Comparison of ENCODE assay signal across 10 cellular contexts in the genomic region with DNA sequence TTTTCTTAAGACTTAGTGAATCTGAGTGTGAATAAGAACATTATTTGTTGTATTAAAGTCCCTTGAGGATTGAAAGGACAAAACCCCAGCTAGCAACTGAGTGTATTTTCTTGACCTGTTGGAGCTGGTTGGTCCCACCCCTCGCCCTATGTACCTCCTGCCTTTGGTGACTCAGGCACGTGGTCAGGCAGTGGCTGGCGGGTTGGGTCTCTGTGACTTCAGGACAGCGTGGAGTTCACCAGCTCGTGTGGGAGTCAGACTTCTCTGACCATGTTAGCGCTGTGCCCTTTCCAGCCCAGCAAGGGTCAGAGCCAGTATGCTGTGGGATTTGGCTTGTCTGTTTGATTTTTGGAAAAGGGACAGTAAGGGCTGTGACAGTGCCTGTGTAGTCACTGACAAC.
DNase-seq lines count a peak whose midpoint lies in the region; ATAC-seq and TF ChIP-seq lines count a peak whose summit lies in the region.
"Had no signal": no experiment of that assay in that cellular context is flagged by ENCODE, and none has a peak within 500 bp of the region (broad histone marks: within the 10 kb centered on the region; RNA-seq: fewer than 3 reads in every experiment).

No MANE protein-coding gene starts in this region.

- no TSS peak for BruUV-seq in MCF 10A (replicated peaks; lab: Mats Ljungman, UMichigan)

- POLR2A ChIA-PET in MCF 10A (lab: Yijun Ruan, JAX) = interaction anchor here (0.9 kb wide), 1 partner anchor 71 kb away, joined by 5 read pairs; no protein-coding TSS in a partner anchor

- H3K9me3 Mint-ChIP-seq in MCF 10A (ENCODE audit: unreplicated experiment) = no peaks in the 10 kb centered on the region
- H3K9me3 Mint-ChIP-seq: activated CD4-positive, alpha-beta T cell treated with anti-CD3 and anti-CD28 coated beads, Interleukin-2, amount 10 ng/mL, durations not matched to agents 24 days and 14 days had no signal

- CTCF ChIA-PET in MCF 10A (lab: Yijun Ruan, JAX) = interaction anchor here (0.7 to 1.2 kb wide), 3 partner anchors 16 to 336 kb away, joined by 3 to 4 read pairs (median 3); no protein-coding TSS in a partner anchor

- no peak overlapping the region for H3K4me3 ChIP-seq in breast epithelium
- H3K4me3 ChIP-seq in choroid plexus epithelial cell (ENCODE audit: low read depth, low read length) = no peak overlapping the region
- no peak overlapping the region for H3K4me3 ChIP-seq in mucosa of descending colon

- ATAC-seq in mucosa of descending colon = peak; percentile 57
- ATAC-seq in HG03354 (IDR thresholded peaks at IDR 0.05; ENCODE audit: poor library complexity, severe bottlenecking, unreplicated experiment) = no peak
- ATAC-seq in GM19023 (IDR thresholded peaks at IDR 0.05; ENCODE audit: unreplicated experiment) = no peak

- DNase-seq in breast epithelium (ENCODE audit: low spot score in 2 of 2) = no peak
- DNase-seq in MCF 10A (ENCODE audit: unreplicated experiment) = no peak
- peak; percentile 40 for DNase-seq in choroid plexus epithelial cell (ENCODE audit: low read depth)
- DNase-seq in mucosa of descending colon = peak in 1 of 3 donors; percentile 44
- DNase-seq in NCI-H748 treated with DMSO at 0.1 percent for 48 hours (lab: John Stamatoyannopoulos, UW) = no peak
- DNase-seq in superior temporal gyrus (ENCODE audit: extremely low spot score) = no peak
- DNase-seq: activated CD4-positive, alpha-beta T cell treated with anti-CD3 and anti-CD28 coated beads, Interleukin-2, amount 10 ng/mL, durations not matched to agents 24 days and 14 days; AML-193 had no signal

- H3K36me3 ChIP-seq in breast epithelium (no peaks in the 10 kb centered on the region), mucosa of descending colon (ENCODE audit: low read depth) (peaks cover 3% of the 10 kb centered on the region)

- intact Hi-C loops in breast epithelium (cut with DNase I; ENCODE audit: low total_unique reads) = no loop called here
- intact Hi-C loops in MCF 10A (cut with micrococcal nuclease) = no loop called here
- intact Hi-C loops in mucosa of descending colon (cut with DNase I, micrococcal nuclease) = no loop called here

- H3K27me3 Mint-ChIP-seq in MCF 10A (ENCODE audit: insufficient read depth, unreplicated experiment) = no peaks in the 10 kb centered on the region
- H3K27me3 Mint-ChIP-seq: activated CD4-positive, alpha-beta T cell treated with anti-CD3 and anti-CD28 coated beads, Interleukin-2, amount 10 ng/mL, durations not matched to agents 24 days and 14 days had no signal

- no peaks in the 10 kb centered on the region for H3K27me3 ChIP-seq in breast epithelium

- peaks cover 64% of the 10 kb centered on the region for H3K36me3 Mint-ChIP-seq in MCF 10A (ENCODE audit: insufficient read depth, unreplicated experiment)

- H3K27ac Mint-ChIP-seq in MCF 10A (ENCODE audit: low read depth, unreplicated experiment) = no peak overlapping the region
- H3K27ac Mint-ChIP-seq: activated CD4-positive, alpha-beta T cell treated with anti-CD3 and anti-CD28 coated beads, Interleukin-2, amount 10 ng/mL, durations not matched to agents 24 days and 14 days had no signal

- H3K9me3 ChIP-seq in breast epithelium = no peaks in the 10 kb centered on the region
- no peaks in the 10 kb centered on the region for H3K9me3 ChIP-seq in mucosa of descending colon

- peak overlapping the region; percentile 48 to 62 for H3K27ac ChIP-seq in breast epithelium

- TF ChIP-seq CTCF in breast epithelium (IDR thresholded peaks at IDR 0.05) = no peak
- TF ChIP-seq CTCF in MCF 10A (IDR thresholded peaks at IDR 0.05; ENCODE audit: unreplicated experiment) = no peak
- no peak for TF ChIP-seq CTCF in choroid plexus epithelial cell (conservative IDR thresholded peaks at IDR 0.05; ENCODE audit: low read depth, low read length)
- no peak for TF ChIP-seq CTCF in mucosa of descending colon (IDR thresholded peaks at IDR 0.05)

- no peaks in the 10 kb centered on the region for H3K4me1 Mint-ChIP-seq in MCF 10A (ENCODE audit: insufficient read depth, unreplicated experiment)

- H3K4me3 Mint-ChIP-seq in MCF 10A (ENCODE audit: unreplicated experiment) = no peak overlapping the region
- H3K4me3 Mint-ChIP-seq: activated CD4-positive, alpha-beta T cell treated with anti-CD3 and anti-CD28 coated beads, Interleukin-2, amount 10 ng/mL, durations not matched to agents 24 days and 14 days had no signal

- no peaks in the 10 kb centered on the region for H3K4me1 ChIP-seq in breast epithelium
- H3K4me1 ChIP-seq in mucosa of descending colon (ENCODE audit: low read depth) = no peaks in the 10 kb centered on the region

- TF ChIP-seq POLR2A in breast epithelium (IDR thresholded peaks at IDR 0.05) = no peak
